Comparison of ENCODE assay signal across 15 cellular contexts in the genomic region with DNA sequence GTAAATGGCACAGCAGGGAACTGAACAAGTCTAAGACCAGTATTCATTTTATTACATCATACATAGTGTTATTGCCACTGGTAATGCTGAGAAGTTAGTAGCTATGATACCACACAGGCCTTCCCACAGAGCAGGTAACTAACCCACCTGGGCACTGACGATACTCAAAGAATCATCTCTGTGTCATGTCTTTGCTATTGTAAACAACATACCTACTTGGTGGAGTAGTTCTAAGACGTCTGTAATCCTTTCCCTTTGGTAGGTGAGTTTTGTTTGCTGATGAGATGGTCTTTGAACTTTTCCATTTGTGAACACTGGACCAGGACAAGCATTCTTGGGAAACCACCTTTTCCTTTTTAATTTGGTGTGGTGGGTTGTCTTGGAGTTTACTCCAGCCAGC. TPM values are rescaled to one million over a fixed set of nuclear protein-coding genes. Genes with fewer than 3 reads are reported as not detected.
DNase-seq lines count a peak whose midpoint lies in the region; ATAC-seq and TF ChIP-seq lines count a peak whose summit lies in the region.
"Had no signal": no experiment of that assay in that cellular context is flagged by ENCODE, and none has a peak within 500 bp of the region (broad histone marks: within the 10 kb centered on the region; RNA-seq: fewer than 3 reads in every experiment).

No MANE protein-coding gene starts in this region.

- peak overlapping the region; percentile 32 for H3K4me3 ChIP-seq in OCI-LY3 (ENCODE audit: low read length)
- no peak overlapping the region for H3K4me3 ChIP-seq in naive thymus-derived CD4-positive, alpha-beta T cell (ENCODE audit: low read length)
- H3K4me3 ChIP-seq: A549, GM23338 had no signal

- H3K4me1 ChIP-seq in OCI-LY3 (ENCODE audit: low read length) = peaks cover 92% of the 10 kb centered on the region
- no peaks in the 10 kb centered on the region for H3K4me1 ChIP-seq in naive thymus-derived CD4-positive, alpha-beta T cell (ENCODE audit: control insufficient read depth in 2 of 2, insufficient read depth in 2 of 2, low read length in 2 of 2)
- H3K4me1 ChIP-seq: A549 had no signal

- H3K36me3 ChIP-seq in OCI-LY3 (replicated peaks; ENCODE audit: low read depth, low read length) = peaks cover 43% of the 10 kb centered on the region
- peaks cover 0 to 32% (median 0%) of the 10 kb centered on the region in 3 experiments for H3K36me3 ChIP-seq in naive thymus-derived CD4-positive, alpha-beta T cell (ENCODE audit: control insufficient read depth in 2 of 3, insufficient read depth in 3 of 3, low read length in 3 of 3)

- intact Hi-C loops in naive thymus-derived CD4-positive, alpha-beta T cell (cut with micrococcal nuclease) = loop anchor here in 1 of 2 donors (5.0 to 10.0 kb wide), 3 partner anchors 41 to 414 kb away; a partner anchor contains a TSS

- peak overlapping the region; percentile 68 for H3K4me2 ChIP-seq in OCI-LY3 (ENCODE audit: low read length)
- H3K4me2 ChIP-seq: A549, GM23338 had no signal

- no peaks in the 10 kb centered on the region for H3K9me3 ChIP-seq in OCI-LY3 (ENCODE audit: insufficient read depth, low read length)
- no peaks in the 10 kb centered on the region for H3K9me3 ChIP-seq in naive thymus-derived CD4-positive, alpha-beta T cell (ENCODE audit: control insufficient read depth in 2 of 3, low read length in 3 of 3)
- H3K9me3 ChIP-seq: A549 had no signal

- no peak for TF ChIP-seq CTCF in OCI-LY3 (IDR thresholded peaks at IDR 0.05; ENCODE audit: low read depth, low read length)
- no peak for TF ChIP-seq CTCF in chondrocyte (IDR thresholded peaks at IDR 0.05)

- no peak for ATAC-seq in naive thymus-derived CD4-positive, alpha-beta T cell
- ATAC-seq in GM21515 (IDR thresholded peaks at IDR 0.05; ENCODE audit: unreplicated experiment) = no peak
- ATAC-seq: A549, GM23338 had no signal

- H3K27me3 ChIP-seq in OCI-LY3 (ENCODE audit: low read depth, low read length) = no peaks in the 10 kb centered on the region
- H3K27me3 ChIP-seq in naive thymus-derived CD4-positive, alpha-beta T cell (ENCODE audit: control insufficient read depth in 2 of 2, insufficient read depth in 2 of 2, low read length in 2 of 2) = no peaks in the 10 kb centered on the region

- H3K27me3 Mint-ChIP-seq in T-helper 2 cell treated with Interferon-gamma antibody and Interleukin-4, amounts not matched to agents 5 μg/mL and 100 μg/mL, for 36 hours (ENCODE audit: low read depth) = no peaks in the 10 kb centered on the region
- no peaks in the 10 kb centered on the region for H3K27me3 Mint-ChIP-seq in chondrocyte (ENCODE audit: low read depth)
- no peaks in the 10 kb centered on the region for H3K27me3 Mint-ChIP-seq in naive thymus-derived CD4-positive, alpha-beta T cell

- no peak overlapping the region for H2AFZ ChIP-seq in OCI-LY3 (ENCODE audit: low read depth, low read length)
- H2AFZ ChIP-seq: GM23338 had no signal

- no peaks in the 10 kb centered on the region for H4K20me1 ChIP-seq in OCI-LY3 (ENCODE audit: insufficient read depth, low read length)

- H3K27ac Mint-ChIP-seq in T-helper 2 cell treated with Interferon-gamma antibody and Interleukin-4, amounts not matched to agents 5 μg/mL and 100 μg/mL, for 36 hours = peak overlapping the region; percentile 64
- peak overlapping the region; percentile 18 for H3K27ac Mint-ChIP-seq in chondrocyte (ENCODE audit: unreplicated experiment)
- peak overlapping the region in 8 of 9 donors; percentile 17 to 89 (median 69) for H3K27ac Mint-ChIP-seq in naive thymus-derived CD4-positive, alpha-beta T cell
- H3K27ac Mint-ChIP-seq: GM23338 had no signal

- no peak overlapping the region for H3K4me3 Mint-ChIP-seq in T-helper 2 cell treated with Interferon-gamma antibody and Interleukin-4, amounts not matched to agents 5 μg/mL and 100 μg/mL, for 36 hours
- H3K4me3 Mint-ChIP-seq in chondrocyte (ENCODE audit: unreplicated experiment) = no peak overlapping the region
- peak overlapping the region in 1 of 10 donors; percentile 17 for H3K4me3 Mint-ChIP-seq in naive thymus-derived CD4-positive, alpha-beta T cell
- H3K4me3 Mint-ChIP-seq: GM23338 had no signal

- no peak for DNase-seq in T-helper 2 cell treated with Interferon-gamma antibody and Interleukin-4, amounts not matched to agents 5 μg/mL and 100 μg/mL, for 36 hours (ENCODE audit: low spot score)
- DNase-seq in T-helper 2 cell (no peak), chondrocyte (ENCODE audit: low spot score) (no peak), foreskin melanocyte (no peak), GM19238 (ENCODE audit: insufficient read length, low spot score) (no peak)
- no peak for DNase-seq in naive thymus-derived CD4-positive, alpha-beta T cell
- DNase-seq: activated CD4-positive, CD25-positive, alpha-beta regulatory T cell treated with anti-CD3 and anti-CD28 coated beads, Interleukin-2, amount 50 U/mL, for 72 hours; kidney glomerular epithelial cell; NCI-H1092 treated with DMSO at 0.1 percent for 48 hours; NCI-H526; SHP77 had no signal

- H3K9ac ChIP-seq in OCI-LY3 (ENCODE audit: low read length) = peak overlapping the region; percentile 80

- no peaks in the 10 kb centered on the region for H3K9me3 Mint-ChIP-seq in T-helper 2 cell treated with Interferon-gamma antibody and Interleukin-4, amounts not matched to agents 5 μg/mL and 100 μg/mL, for 36 hours
- no peaks in the 10 kb centered on the region for H3K9me3 Mint-ChIP-seq in chondrocyte (ENCODE audit: low read depth)
- H3K9me3 Mint-ChIP-seq in naive thymus-derived CD4-positive, alpha-beta T cell = no peaks in the 10 kb centered on the region
- H3K9me3 Mint-ChIP-seq: GM23338 had no signal

- POLR2A ChIA-PET in naive thymus-derived CD4-positive, alpha-beta T cell (lab: Charles Lee) = no interaction called here

- CTCF ChIA-PET in naive thymus-derived CD4-positive, alpha-beta T cell (lab: Charles Lee) = interaction anchor here (0.9 kb wide), 1 partner anchor 12 kb away, joined by 3 read pairs; no protein-coding TSS in a partner anchor

- peak overlapping the region; percentile 99 for H3K27ac ChIP-seq in OCI-LY3 (ENCODE audit: low read length)
- H3K27ac ChIP-seq in naive thymus-derived CD4-positive, alpha-beta T cell (ENCODE audit: low read depth, low read length) = no peak overlapping the region
- H3K27ac ChIP-seq: A549 had no signal

- peaks cover 49% of the 10 kb centered on the region for H3K4me1 Mint-ChIP-seq in T-helper 2 cell treated with Interferon-gamma antibody and Interleukin-4, amounts not matched to agents 5 μg/mL and 100 μg/mL, for 36 hours (ENCODE audit: low read depth)
- H3K4me1 Mint-ChIP-seq in chondrocyte (ENCODE audit: low read depth) = no peaks in the 10 kb centered on the region
- H3K4me1 Mint-ChIP-seq in naive thymus-derived CD4-positive, alpha-beta T cell = peaks cover 0 to 64% (median 0%) of the 10 kb centered on the region in 7 donors

- H3K36me3 Mint-ChIP-seq in T-helper 2 cell treated with Interferon-gamma antibody and Interleukin-4, amounts not matched to agents 5 μg/mL and 100 μg/mL, for 36 hours (ENCODE audit: low read depth) = peaks cover 69% of the 10 kb centered on the region
- peaks cover 13% of the 10 kb centered on the region for H3K36me3 Mint-ChIP-seq in chondrocyte (ENCODE audit: low read depth)
- H3K36me3 Mint-ChIP-seq in naive thymus-derived CD4-positive, alpha-beta T cell = peaks cover 5 to 55% (median 18%) of the 10 kb centered on the region in 5 donors

- peaks cover 42% of the 10 kb centered on the region for H3K79me2 ChIP-seq in OCI-LY3 (ENCODE audit: low read length)

RNA-seq across cellular contexts. Expression of a gene that starts 40.9 kb away (rescaled TPM):
- total RNA-seq in chondrocyte = 2.9 to 7.1 TPM (median 3.6 TPM) in 3 replicates
- 10 to 100 TPM in 1 of 5 experiments, 1 to 10 TPM in 4; 3.8 to 15.2 (median 4.7) TPM for total RNA-seq in naive thymus-derived CD4-positive, alpha-beta T cell
- polyA plus RNA-seq in naive thymus-derived CD4-positive, alpha-beta T cell = 1 to 10 TPM; 3.9 to 6.5 TPM

Comparison
In these comparisons a context has a peak if more than half of its experiments do, and no peak if none do; other contexts are left out.
1. H3K27ac Mint-ChIP-seq: peak in every context shown above with its lines; median percentile 69 in naive thymus-derived CD4-positive, alpha-beta T cell; 64 in T-helper 2 cell treated with Interferon-gamma antibody and Interleukin-4, amounts not matched to agents 5 μg/mL and 100 μg/mL, for 36 hours; 18 in chondrocyte.